ENCODE assay signal across 16 cellular contexts in the genomic region with DNA sequence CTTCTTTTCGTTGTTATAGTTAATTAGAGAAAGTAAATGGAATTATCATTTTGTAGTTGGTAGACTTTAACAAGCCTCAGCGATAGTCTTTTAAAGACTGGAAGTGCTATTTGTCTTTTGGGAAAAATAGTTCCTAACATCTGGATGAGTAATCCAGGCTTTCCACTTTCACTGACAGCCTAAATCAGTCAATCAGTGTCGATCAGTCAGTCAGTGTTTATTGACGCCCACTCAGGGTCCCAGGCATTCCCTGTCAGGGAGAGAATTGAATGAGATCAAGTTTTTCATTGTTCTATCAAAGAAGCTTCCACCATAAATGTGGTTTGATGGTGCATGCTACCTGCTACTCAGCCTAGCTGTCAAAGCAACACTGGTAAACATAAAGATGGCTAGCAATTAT. TPM values are rescaled to one million over a fixed set of nuclear protein-coding genes. Genes with fewer than 3 reads are reported as not detected.
DNase-seq lines count a peak whose midpoint lies in the region; ATAC-seq, FAIRE-seq and TF ChIP-seq lines count a peak whose summit lies in the region.
"Had no signal": no experiment of that assay in that cellular context is flagged by ENCODE, and none has a peak within 500 bp of the region (broad histone marks: within the 10 kb centered on the region; RNA-seq: fewer than 3 reads in every experiment).

No MANE protein-coding gene starts in this region.

- TF ChIP-seq RAD21 in HepG2 (CRISPR knock-in tag; IDR thresholded peaks at IDR 0.05) = no peak

- H2AFZ ChIP-seq in HepG2 (ENCODE audit: low read length) = no peak overlapping the region

- H3K4me3 ChIP-seq in HepG2 (replicated peaks in 1 of 3; ENCODE audit: insufficient read depth in 1 of 3, low read depth in 2 of 3, low read length in 3 of 3) (peak overlapping the region; percentile 66 to 92 (median 81); a peak in 5 of 6 replicates), right lobe of liver (no peak overlapping the region), ectodermal cell (ENCODE audit: insufficient read depth, low read depth, low read length) (peak overlapping the region; percentile 58), WERI-Rb-1 (ENCODE audit: low read depth, low read length) (no peak overlapping the region)

- 17% methylated on average over 4 of the region's 4 CpGs for WGBS in HepG2 (ENCODE audit: low lambda C conversion rate)
- 70% methylated on average over 4 of the region's 4 CpGs for WGBS in right lobe of liver (ENCODE audit: insufficient coverage, low coverage, low lambda C conversion rate, missing lambda C conversion rate)
- WGBS in ectodermal cell, 2 experiments = 62 to 80% methylated on average over 4 of the region's 4 CpGs

- in situ Hi-C loops in HepG2 (cut with HindIII; ENCODE audit: extremely low pct_ligation_motif_present, low pct_unique_long_range_greater_than_20kb) = no loop called here

- 0 out of 2 replicates have a peak, but pooled peaks cover 2% of the 10 kb centered on the region for H4K20me1 ChIP-seq in HepG2 (ENCODE audit: insufficient read depth, low read length)

- CTCF ChIA-PET in HepG2 (lab: Yijun Ruan, JAX; ENCODE audit: low intra/inter-chr PET ratio, low total read pairs) = no interaction called here

- peak overlapping the region; percentile 92 for H3K9ac ChIP-seq in HepG2 (ENCODE audit: insufficient read depth, low read depth, low read length)

- H3K36me3 ChIP-seq in HepG2 (replicated peaks in 1 of 2; ENCODE audit: control insufficient read depth in 1 of 2, insufficient read depth in 2 of 2, low read length in 2 of 2) = no peaks in the 10 kb centered on the region
- no peaks in the 10 kb centered on the region for H3K36me3 ChIP-seq in right lobe of liver
- H3K36me3 ChIP-seq in ectodermal cell (ENCODE audit: control insufficient read depth, insufficient read depth, low read length) = no peaks in the 10 kb centered on the region
- peaks cover 17% of the 10 kb centered on the region for H3K36me3 ChIP-seq in WERI-Rb-1
- H3K36me3 ChIP-seq: Peyer's patch had no signal

- ATAC-seq in HepG2 (no peak), right lobe of liver (no peak), HG02610 (IDR thresholded peaks at IDR 0.05; ENCODE audit: unreplicated experiment) (no peak)

- POLR2A ChIA-PET in HepG2 (lab: Yijun Ruan, JAX) = interaction anchor here (0.9 to 1.4 kb wide), 2 partner anchors 8 to 71 kb away, joined by 3 read pairs; no protein-coding TSS in a partner anchor

- no peaks in the 10 kb centered on the region for H3K27me3 ChIP-seq in HepG2 (ENCODE audit: control insufficient read depth in 1 of 2, insufficient read depth in 2 of 2, low read length in 2 of 2)
- H3K27me3 ChIP-seq in right lobe of liver = no peaks in the 10 kb centered on the region
- H3K27me3 ChIP-seq in ectodermal cell (ENCODE audit: control insufficient read depth, insufficient read depth, low read length, poor library complexity, severe bottlenecking) = no peaks in the 10 kb centered on the region
- H3K27me3 ChIP-seq in WERI-Rb-1 (ENCODE audit: insufficient read depth, low read depth, severe bottlenecking) = no peaks in the 10 kb centered on the region
- H3K27me3 ChIP-seq: Peyer's patch had no signal

- H3K27ac ChIP-seq in HepG2 (ENCODE audit: extremely low read length, insufficient read depth, low read length) (peak overlapping the region; percentile 79), right lobe of liver (no peak overlapping the region), ectodermal cell (ENCODE audit: insufficient read depth, low read depth, low read length, poor library complexity, severe bottlenecking) (no peak overlapping the region), WERI-Rb-1 (no peak overlapping the region)

- DNase-seq in HepG2 (ENCODE audit: low spot score) (no peak), right lobe of liver (no peak), neural crest cell (ENCODE audit: low read depth, low spot score) (no peak), NCI-H2081 treated with DMSO at 0.1 percent for 48 hours (lab: John Stamatoyannopoulos, UW) (no peak), NCI-H2196 (lab: John Stamatoyannopoulos, UW; ENCODE audit: unreplicated experiment) (no peak), WERI-Rb-1 (no peak)
- DNase-seq: activated B cell treated with CpG ODN at 0.5 μM for 24 hours, AML-193, NCI-H187 treated with DMSO at 0.1 percent for 48 hours, Peyer's patch had no signal

- no peaks in the 10 kb centered on the region for H3K36me3 Mint-ChIP-seq in neural crest cell (ENCODE audit: low read depth)

- no peak overlapping the region for H3K27ac Mint-ChIP-seq in neural crest cell (ENCODE audit: unreplicated experiment)
- H3K27ac Mint-ChIP-seq: activated B cell treated with CpG ODN at 0.5 μM for 24 hours had no signal

- peak overlapping the region; percentile 93 for H3K4me2 ChIP-seq in HepG2 (ENCODE audit: low read depth, low read length)

- TF ChIP-seq EP300 in HepG2 (IDR thresholded peaks at IDR 0.05; ENCODE audit: low read depth in 2 of 2, low read length in 2 of 2) = no peak
- TF ChIP-seq EP300 in HepG2 (CRISPR knock-in tag; IDR thresholded peaks at IDR 0.05; ENCODE audit: borderline replicate concordance) = no peak

- H3K27me3 Mint-ChIP-seq in neural crest cell (ENCODE audit: low read depth) = no peaks in the 10 kb centered on the region
- H3K27me3 Mint-ChIP-seq: activated B cell treated with CpG ODN at 0.5 μM for 24 hours had no signal

- peaks cover 65% of the 10 kb centered on the region for H3K79me2 ChIP-seq in HepG2 (ENCODE audit: insufficient read depth, low read length)

- peaks cover 44% of the 10 kb centered on the region for H3K4me1 ChIP-seq in HepG2 (ENCODE audit: insufficient read depth, low read length)
- peaks cover 0 to 32% (median 14%) of the 10 kb centered on the region in 4 donors for H3K4me1 ChIP-seq in right lobe of liver
- H3K4me1 ChIP-seq in ectodermal cell (ENCODE audit: control insufficient read depth, insufficient read depth, low read length) = peaks cover 32% of the 10 kb centered on the region

- no peak for FAIRE-seq in HepG2 (lab: Jason Lieb, UNC)
- FAIRE-seq: HTR-8/SVneo, islet of Langerhans had no signal

- H3K9me3 ChIP-seq in HepG2 (ENCODE audit: low read length) (no peaks in the 10 kb centered on the region), right lobe of liver (no peaks in the 10 kb centered on the region), ectodermal cell (ENCODE audit: control insufficient read depth, low read length) (no peaks in the 10 kb centered on the region), WERI-Rb-1 (ENCODE audit: severe bottlenecking) (no peaks in the 10 kb centered on the region)
- H3K9me3 ChIP-seq: Peyer's patch had no signal

- TF ChIP-seq CTCF in HepG2 (CRISPR knock-in tag; IDR thresholded peaks at IDR 0.05) (no peak), right lobe of liver (IDR thresholded peaks at IDR 0.05) (no peak), neural crest cell (conservative IDR thresholded peaks at IDR 0.05) (no peak), WERI-Rb-1 (IDR thresholded peaks at IDR 0.05; ENCODE audit: low read depth, low read length) (no peak)

- peaks cover 70% of the 10 kb centered on the region for H3K4me1 Mint-ChIP-seq in neural crest cell

- intact Hi-C loops in HepG2 (cut with micrococcal nuclease; ENCODE audit: unreplicated experiment) = loop anchor here (10.0 kb wide), 1 partner anchor 123 kb away; no protein-coding TSS in a partner anchor
- intact Hi-C loops in right lobe of liver (cut with DNase I) = no loop called here

- BruUV-seq in HepG2 (replicated peaks; lab: Mats Ljungman, UMichigan) = no TSS peak

- TF ChIP-seq POLR2A in HepG2 (IDR thresholded peaks at IDR 0.05; ENCODE audit: insufficient read depth in 1 of 2, low read depth in 2 of 2, low read length in 2 of 2) (no peak), right lobe of liver (IDR thresholded peaks at IDR 0.05) (no peak)

- no peaks in the 10 kb centered on the region for H3K9me3 Mint-ChIP-seq in neural crest cell
- H3K9me3 Mint-ChIP-seq: activated B cell treated with CpG ODN at 0.5 μM for 24 hours had no signal

- H3K4me3 Mint-ChIP-seq in neural crest cell = peak overlapping the region; percentile 90

RNA-seq across cellular contexts. Expression of a gene that starts 2.6 kb away (rescaled TPM):
- total RNA-seq in HepG2 (2016; rRNA removed; fragmentation: Illumina TruSeq; extraction: Trizol) = 19.3 and 20.4 TPM in 2 replicates
- total RNA-seq in HepG2 (2016; cell fraction: cytosol; rRNA removed; fragmentation: Illumina TruSeq; extraction: Trizol; ENCODE audit: low read depth) = 2.2 and 2.4 TPM in 2 replicates
- 15.8 and 21.7 TPM in 2 replicates for total RNA-seq in HepG2 (2016; cell fraction: insoluble cytoplasmic fraction; rRNA removed; fragmentation: Illumina TruSeq; extraction: Trizol)
- 9.2 and 9.8 TPM in 2 replicates for total RNA-seq in HepG2 (2016; cell fraction: membrane; rRNA removed; fragmentation: Illumina TruSeq; extraction: Trizol)
- total RNA-seq in HepG2 (2016; cell fraction: nucleus; rRNA removed; fragmentation: Illumina TruSeq; extraction: Trizol) = 21.9 and 22.1 TPM in 2 replicates
- polyA plus RNA-seq in HepG2 (2011; rRNA removed) = 10.8 and 14.1 TPM in 2 replicates
- polyA plus RNA-seq in HepG2 (2011; cell fraction: cytosol; rRNA removed) = 11.9 and 13.3 TPM in 2 replicates
- 13.6 and 15.9 TPM in 2 replicates for polyA plus RNA-seq in HepG2 (2011; cell fraction: nucleus; rRNA removed)
- 17.7 and 20.4 TPM in 2 replicates for polyA plus RNA-seq in HepG2 (2012)
- polyA plus RNA-seq in HepG2 (2016; cell fraction: cytosol; fragmentation: Illumina TruSeq; extraction: Trizol; ENCODE audit: low read depth) = 1.8 and 1.9 TPM in 2 replicates
- 15.4 and 23.6 TPM in 2 replicates for polyA plus RNA-seq in HepG2 (2016; cell fraction: insoluble cytoplasmic fraction; fragmentation: Illumina TruSeq; extraction: Trizol; ENCODE audit: low read depth)
- 4.9 and 5.1 TPM in 2 replicates for polyA plus RNA-seq in HepG2 (2016; cell fraction: membrane; fragmentation: Illumina TruSeq; extraction: Trizol; ENCODE audit: low read depth)
- 30.9 and 34.3 TPM in 2 replicates for polyA plus RNA-seq in HepG2 (2016; cell fraction: nucleus; fragmentation: Illumina TruSeq; extraction: Trizol; ENCODE audit: insufficient read depth, low read depth)
- polyA minus RNA-seq in HepG2 (2011; rRNA and poly(A)+ RNA removed; ENCODE audit: low replicate concordance) = 34.8 and 80.5 TPM in 2 replicates
- polyA minus RNA-seq in HepG2 (2011; cell fraction: cytosol; rRNA and poly(A)+ RNA removed) = 19.1 and 20.7 TPM in 2 replicates
- 24.1 and 29.0 TPM in 2 replicates for polyA minus RNA-seq in HepG2 (2011; cell fraction: nucleus; rRNA and poly(A)+ RNA removed)
- total RNA-seq in right lobe of liver = 10 to 100 TPM; 17.0 to 25.8 (median 18.8) TPM
- 102 TPM for polyA plus RNA-seq in ectodermal cell (2013, experiment 1 of 4)
- polyA plus RNA-seq in ectodermal cell (2013, experiment 2 of 4) = 111 TPM
- 67.2 TPM for polyA plus RNA-seq in ectodermal cell (2013, experiment 3 of 4)
- polyA plus RNA-seq in ectodermal cell (2013, experiment 4 of 4) = 73.6 TPM
- 88.9 and 91.0 TPM in 2 replicates for total RNA-seq in neural crest cell

RNA-seq across cellular contexts. Expression of a gene that starts 59.0 kb away (rescaled TPM):
- total RNA-seq in HepG2 (2016; rRNA removed; fragmentation: Illumina TruSeq; extraction: Trizol) (not detected in 2 replicates), right lobe of liver (1 to 10 TPM in 1 of 6 experiments, not detected in 5; 3.3 TPM), neural crest cell (not detected in 2 replicates)
- not detected in 2 replicates for total RNA-seq in HepG2 (2016; cell fraction: cytosol; rRNA removed; fragmentation: Illumina TruSeq; extraction: Trizol; ENCODE audit: low read depth)
- total RNA-seq in HepG2 (2016; cell fraction: insoluble cytoplasmic fraction; rRNA removed; fragmentation: Illumina TruSeq; extraction: Trizol) = not detected in 2 replicates
- total RNA-seq in HepG2 (2016; cell fraction: membrane; rRNA removed; fragmentation: Illumina TruSeq; extraction: Trizol) = not detected in 2 replicates
- not detected in 2 replicates for total RNA-seq in HepG2 (2016; cell fraction: nucleus; rRNA removed; fragmentation: Illumina TruSeq; extraction: Trizol)
- polyA plus RNA-seq in HepG2 (2011; rRNA removed) = not detected in 2 replicates
- polyA plus RNA-seq in HepG2 (2011; cell fraction: cytosol; rRNA removed) = not detected in 2 replicates
- not detected in 2 replicates for polyA plus RNA-seq in HepG2 (2011; cell fraction: nucleus; rRNA removed)
- 0.15 TPM in 1 of 2 replicates, not detected in the other for polyA plus RNA-seq in HepG2 (2012)
- polyA plus RNA-seq in HepG2 (2016; cell fraction: cytosol; fragmentation: Illumina TruSeq; extraction: Trizol; ENCODE audit: low read depth) = not detected in 2 replicates
- not detected in 2 replicates for polyA plus RNA-seq in HepG2 (2016; cell fraction: insoluble cytoplasmic fraction; fragmentation: Illumina TruSeq; extraction: Trizol; ENCODE audit: low read depth)
- polyA plus RNA-seq in HepG2 (2016; cell fraction: membrane; fragmentation: Illumina TruSeq; extraction: Trizol; ENCODE audit: low read depth) = not detected in 2 replicates
- not detected in 2 replicates for polyA plus RNA-seq in HepG2 (2016; cell fraction: nucleus; fragmentation: Illumina TruSeq; extraction: Trizol; ENCODE audit: insufficient read depth, low read depth)
- not detected in 2 replicates for polyA minus RNA-seq in HepG2 (2011; rRNA and poly(A)+ RNA removed; ENCODE audit: low replicate concordance)
- polyA minus RNA-seq in HepG2 (2011; cell fraction: cytosol; rRNA and poly(A)+ RNA removed) = not detected in 2 replicates
- not detected in 2 replicates for polyA minus RNA-seq in HepG2 (2011; cell fraction: nucleus; rRNA and poly(A)+ RNA removed)
- polyA plus RNA-seq in ectodermal cell (2013, experiment 1 of 4) = not detected
- not detected for polyA plus RNA-seq in ectodermal cell (2013, experiment 2 of 4)
- polyA plus RNA-seq in ectodermal cell (2013, experiment 3 of 4) = not detected
- not detected for polyA plus RNA-seq in ectodermal cell (2013, experiment 4 of 4)
- total RNA-seq: activated B cell treated with CpG ODN at 0.5 μM for 24 hours, dermis microvascular lymphatic vessel endothelial cell, Peyer's patch, renal cortical epithelial cell had no signal

Comparison
In these comparisons a context has a peak if more than half of its experiments do, and no peak if none do; other contexts are left out.
1. H3K4me3 ChIP-seq: peak in HepG2 (3 of 3) and ectodermal cell (single experiment); none in right lobe of liver (0 of 3) and WERI-Rb-1 (single experiment).